In the genomic region with DNA sequence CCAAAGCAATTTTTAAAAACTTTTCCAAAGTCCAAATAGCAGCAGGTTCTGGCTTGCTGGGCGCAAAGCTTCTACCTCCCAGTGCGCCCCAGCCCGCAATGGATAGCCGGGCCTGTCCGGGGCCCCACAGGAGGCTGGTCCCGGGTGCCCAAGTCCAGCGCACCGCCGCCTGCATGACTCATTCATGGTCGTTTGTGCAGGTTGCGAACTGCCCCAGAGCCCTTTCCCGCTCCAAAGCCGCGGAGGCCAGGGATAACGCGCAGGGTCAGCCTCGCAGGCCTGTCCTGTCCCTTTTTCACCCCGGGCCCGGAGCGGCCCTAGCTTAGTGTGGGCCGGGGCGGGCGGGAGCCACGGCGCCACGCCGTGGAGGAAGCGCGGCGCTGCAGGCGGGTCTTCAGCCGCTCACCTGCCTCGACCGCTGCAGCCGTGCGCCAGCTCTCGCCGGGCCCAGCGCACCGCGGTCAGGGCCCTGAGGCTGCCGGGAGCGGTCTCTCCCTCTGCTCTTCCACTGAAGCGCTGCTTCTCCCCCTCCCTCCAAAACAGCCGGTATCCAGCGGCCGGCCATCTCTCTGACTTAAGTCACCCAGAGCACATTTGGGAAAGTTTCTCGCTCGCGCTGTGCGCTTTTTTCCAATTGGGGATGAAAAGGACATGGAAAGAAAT, we compare ENCODE assay signal across 1 cellular context.
A peak's percentile ranks its signal among the peaks of the same experiment; 100 is the strongest.
TF ChIP-seq lines count a peak whose summit lies in the region.

No MANE protein-coding gene starts in this region.

TF ChIP-seq in HepG2, 621 proteins besides CTCF, POLR2A, EP300 and RAD21 (continued from another document and continues in another):
- TF ChIP-seq, protein P1, sequence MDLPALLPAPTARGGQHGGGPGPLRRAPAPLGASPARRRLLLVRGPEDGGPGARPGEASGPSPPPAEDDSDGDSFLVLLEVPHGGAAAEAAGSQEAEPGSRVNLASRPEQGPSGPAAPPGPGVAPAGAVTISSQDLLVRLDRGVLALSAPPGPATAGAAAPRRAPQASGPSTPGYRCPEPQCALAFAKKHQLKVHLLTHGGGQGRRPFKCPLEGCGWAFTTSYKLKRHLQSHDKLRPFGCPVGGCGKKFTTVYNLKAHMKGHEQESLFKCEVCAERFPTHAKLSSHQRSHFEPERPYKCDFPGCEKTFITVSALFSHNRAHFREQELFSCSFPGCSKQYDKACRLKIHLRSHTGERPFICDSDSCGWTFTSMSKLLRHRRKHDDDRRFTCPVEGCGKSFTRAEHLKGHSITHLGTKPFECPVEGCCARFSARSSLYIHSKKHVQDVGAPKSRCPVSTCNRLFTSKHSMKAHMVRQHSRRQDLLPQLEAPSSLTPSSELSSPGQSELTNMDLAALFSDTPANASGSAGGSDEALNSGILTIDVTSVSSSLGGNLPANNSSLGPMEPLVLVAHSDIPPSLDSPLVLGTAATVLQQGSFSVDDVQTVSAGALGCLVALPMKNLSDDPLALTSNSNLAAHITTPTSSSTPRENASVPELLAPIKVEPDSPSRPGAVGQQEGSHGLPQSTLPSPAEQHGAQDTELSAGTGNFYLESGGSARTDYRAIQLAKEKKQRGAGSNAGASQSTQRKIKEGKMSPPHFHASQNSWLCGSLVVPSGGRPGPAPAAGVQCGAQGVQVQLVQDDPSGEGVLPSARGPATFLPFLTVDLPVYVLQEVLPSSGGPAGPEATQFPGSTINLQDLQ (CRISPR knock-in tag; IDR thresholded peaks at IDR 0.05) = no peak
- TF ChIP-seq, protein P2, sequence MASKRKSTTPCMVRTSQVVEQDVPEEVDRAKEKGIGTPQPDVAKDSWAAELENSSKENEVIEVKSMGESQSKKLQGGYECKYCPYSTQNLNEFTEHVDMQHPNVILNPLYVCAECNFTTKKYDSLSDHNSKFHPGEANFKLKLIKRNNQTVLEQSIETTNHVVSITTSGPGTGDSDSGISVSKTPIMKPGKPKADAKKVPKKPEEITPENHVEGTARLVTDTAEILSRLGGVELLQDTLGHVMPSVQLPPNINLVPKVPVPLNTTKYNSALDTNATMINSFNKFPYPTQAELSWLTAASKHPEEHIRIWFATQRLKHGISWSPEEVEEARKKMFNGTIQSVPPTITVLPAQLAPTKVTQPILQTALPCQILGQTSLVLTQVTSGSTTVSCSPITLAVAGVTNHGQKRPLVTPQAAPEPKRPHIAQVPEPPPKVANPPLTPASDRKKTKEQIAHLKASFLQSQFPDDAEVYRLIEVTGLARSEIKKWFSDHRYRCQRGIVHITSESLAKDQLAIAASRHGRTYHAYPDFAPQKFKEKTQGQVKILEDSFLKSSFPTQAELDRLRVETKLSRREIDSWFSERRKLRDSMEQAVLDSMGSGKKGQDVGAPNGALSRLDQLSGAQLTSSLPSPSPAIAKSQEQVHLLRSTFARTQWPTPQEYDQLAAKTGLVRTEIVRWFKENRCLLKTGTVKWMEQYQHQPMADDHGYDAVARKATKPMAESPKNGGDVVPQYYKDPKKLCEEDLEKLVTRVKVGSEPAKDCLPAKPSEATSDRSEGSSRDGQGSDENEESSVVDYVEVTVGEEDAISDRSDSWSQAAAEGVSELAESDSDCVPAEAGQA (IDR thresholded peaks at IDR 0.05; ENCODE audit: low read depth) = no peak
- TF ChIP-seq, protein P2 (CRISPR knock-in tag; IDR thresholded peaks at IDR 0.05; ENCODE audit: borderline replicate concordance) = no peak
- TF ChIP-seq DNMT3B (CRISPR knock-in tag; conservative IDR thresholded peaks at IDR 0.05) (no peak), ELF4 (CRISPR knock-in tag; IDR thresholded peaks at IDR 0.05; ENCODE audit: borderline replicate concordance) (no peak), GFI1 (CRISPR knock-in tag; IDR thresholded peaks at IDR 0.05; ENCODE audit: borderline replicate concordance) (peak; percentile 55; the same call in 1 of the 2 replicates), FOXA3 (CRISPR knock-in tag; IDR thresholded peaks at IDR 0.05) (no peak), ZNF292 (CRISPR knock-in tag; IDR thresholded peaks at IDR 0.05; ENCODE audit: borderline replicate concordance, low read depth) (no peak), REXO4 (CRISPR knock-in tag; IDR thresholded peaks at IDR 0.05; ENCODE audit: borderline replicate concordance) (no peak), RFX5 (IDR thresholded peaks at IDR 0.05; ENCODE audit: low read depth, low read length) (no peak), ZNF672 (CRISPR knock-in tag; IDR thresholded peaks at IDR 0.05) (no peak), ZNF619 (CRISPR knock-in tag; IDR thresholded peaks at IDR 0.05) (no peak), HDAC2 (CRISPR knock-in tag; IDR thresholded peaks at IDR 0.05) (no peak), HDAC1 (CRISPR knock-in tag; IDR thresholded peaks at IDR 0.05) (peak; percentile 38; the same call in 1 of the 2 replicates), MED1 (CRISPR knock-in tag; IDR thresholded peaks at IDR 0.05) (0 out of 2 replicates have a peak, but pooled peaks have one; percentile 31), RBAK (CRISPR knock-in tag; IDR thresholded peaks at IDR 0.05) (no peak), ZNF343 (CRISPR knock-in tag; IDR thresholded peaks at IDR 0.05) (no peak), ISL2 (CRISPR knock-in tag; IDR thresholded peaks at IDR 0.05) (0 out of 2 replicates have a peak, but pooled peaks have one; percentile 26), ZNF720 (CRISPR knock-in tag; IDR thresholded peaks at IDR 0.05) (no peak), NKX3-1 (CRISPR knock-in tag; IDR thresholded peaks at IDR 0.05) (no peak), STAG1 (CRISPR knock-in tag; IDR thresholded peaks at IDR 0.05) (peak; percentile 83), ZFAT (CRISPR knock-in tag; conservative IDR thresholded peaks at IDR 0.05) (no peak), GATAD1 (CRISPR knock-in tag; IDR thresholded peaks at IDR 0.05) (no peak), GLI4 (CRISPR knock-in tag; IDR thresholded peaks at IDR 0.05; ENCODE audit: borderline replicate concordance) (no peak), ZNF780A (CRISPR knock-in tag; IDR thresholded peaks at IDR 0.05) (no peak)
- TF ChIP-seq, protein P3, sequence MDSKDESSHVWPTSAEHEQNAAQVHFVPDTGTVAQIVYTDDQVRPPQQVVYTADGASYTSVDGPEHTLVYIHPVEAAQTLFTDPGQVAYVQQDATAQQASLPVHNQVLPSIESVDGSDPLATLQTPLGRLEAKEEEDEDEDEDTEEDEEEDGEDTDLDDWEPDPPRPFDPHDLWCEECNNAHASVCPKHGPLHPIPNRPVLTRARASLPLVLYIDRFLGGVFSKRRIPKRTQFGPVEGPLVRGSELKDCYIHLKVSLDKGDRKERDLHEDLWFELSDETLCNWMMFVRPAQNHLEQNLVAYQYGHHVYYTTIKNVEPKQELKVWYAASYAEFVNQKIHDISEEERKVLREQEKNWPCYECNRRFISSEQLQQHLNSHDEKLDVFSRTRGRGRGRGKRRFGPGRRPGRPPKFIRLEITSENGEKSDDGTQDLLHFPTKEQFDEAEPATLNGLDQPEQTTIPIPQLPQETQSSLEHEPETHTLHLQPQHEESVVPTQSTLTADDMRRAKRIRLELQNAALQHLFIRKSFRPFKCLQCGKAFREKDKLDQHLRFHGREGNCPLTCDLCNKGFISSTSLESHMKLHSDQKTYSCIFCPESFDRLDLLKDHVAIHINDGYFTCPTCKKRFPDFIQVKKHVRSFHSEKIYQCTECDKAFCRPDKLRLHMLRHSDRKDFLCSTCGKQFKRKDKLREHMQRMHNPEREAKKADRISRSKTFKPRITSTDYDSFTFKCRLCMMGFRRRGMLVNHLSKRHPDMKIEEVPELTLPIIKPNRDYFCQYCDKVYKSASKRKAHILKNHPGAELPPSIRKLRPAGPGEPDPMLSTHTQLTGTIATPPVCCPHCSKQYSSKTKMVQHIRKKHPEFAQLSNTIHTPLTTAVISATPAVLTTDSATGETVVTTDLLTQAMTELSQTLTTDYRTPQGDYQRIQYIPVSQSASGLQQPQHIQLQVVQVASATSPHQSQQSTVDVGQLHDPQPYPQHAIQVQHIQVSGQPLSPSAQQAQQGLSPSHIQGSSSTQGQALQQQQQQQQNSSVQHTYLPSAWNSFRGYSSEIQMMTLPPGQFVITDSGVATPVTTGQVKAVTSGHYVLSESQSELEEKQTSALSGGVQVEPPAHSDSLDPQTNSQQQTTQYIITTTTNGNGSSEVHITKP (CRISPR knock-in tag; IDR thresholded peaks at IDR 0.05; ENCODE audit: low read depth) = no peak
- TF ChIP-seq, protein P4, sequence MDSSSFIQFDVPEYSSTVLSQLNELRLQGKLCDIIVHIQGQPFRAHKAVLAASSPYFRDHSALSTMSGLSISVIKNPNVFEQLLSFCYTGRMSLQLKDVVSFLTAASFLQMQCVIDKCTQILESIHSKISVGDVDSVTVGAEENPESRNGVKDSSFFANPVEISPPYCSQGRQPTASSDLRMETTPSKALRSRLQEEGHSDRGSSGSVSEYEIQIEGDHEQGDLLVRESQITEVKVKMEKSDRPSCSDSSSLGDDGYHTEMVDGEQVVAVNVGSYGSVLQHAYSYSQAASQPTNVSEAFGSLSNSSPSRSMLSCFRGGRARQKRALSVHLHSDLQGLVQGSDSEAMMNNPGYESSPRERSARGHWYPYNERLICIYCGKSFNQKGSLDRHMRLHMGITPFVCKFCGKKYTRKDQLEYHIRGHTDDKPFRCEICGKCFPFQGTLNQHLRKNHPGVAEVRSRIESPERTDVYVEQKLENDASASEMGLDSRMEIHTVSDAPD (CRISPR knock-in tag; IDR thresholded peaks at IDR 0.05) = no peak
- TF ChIP-seq, protein P5, sequence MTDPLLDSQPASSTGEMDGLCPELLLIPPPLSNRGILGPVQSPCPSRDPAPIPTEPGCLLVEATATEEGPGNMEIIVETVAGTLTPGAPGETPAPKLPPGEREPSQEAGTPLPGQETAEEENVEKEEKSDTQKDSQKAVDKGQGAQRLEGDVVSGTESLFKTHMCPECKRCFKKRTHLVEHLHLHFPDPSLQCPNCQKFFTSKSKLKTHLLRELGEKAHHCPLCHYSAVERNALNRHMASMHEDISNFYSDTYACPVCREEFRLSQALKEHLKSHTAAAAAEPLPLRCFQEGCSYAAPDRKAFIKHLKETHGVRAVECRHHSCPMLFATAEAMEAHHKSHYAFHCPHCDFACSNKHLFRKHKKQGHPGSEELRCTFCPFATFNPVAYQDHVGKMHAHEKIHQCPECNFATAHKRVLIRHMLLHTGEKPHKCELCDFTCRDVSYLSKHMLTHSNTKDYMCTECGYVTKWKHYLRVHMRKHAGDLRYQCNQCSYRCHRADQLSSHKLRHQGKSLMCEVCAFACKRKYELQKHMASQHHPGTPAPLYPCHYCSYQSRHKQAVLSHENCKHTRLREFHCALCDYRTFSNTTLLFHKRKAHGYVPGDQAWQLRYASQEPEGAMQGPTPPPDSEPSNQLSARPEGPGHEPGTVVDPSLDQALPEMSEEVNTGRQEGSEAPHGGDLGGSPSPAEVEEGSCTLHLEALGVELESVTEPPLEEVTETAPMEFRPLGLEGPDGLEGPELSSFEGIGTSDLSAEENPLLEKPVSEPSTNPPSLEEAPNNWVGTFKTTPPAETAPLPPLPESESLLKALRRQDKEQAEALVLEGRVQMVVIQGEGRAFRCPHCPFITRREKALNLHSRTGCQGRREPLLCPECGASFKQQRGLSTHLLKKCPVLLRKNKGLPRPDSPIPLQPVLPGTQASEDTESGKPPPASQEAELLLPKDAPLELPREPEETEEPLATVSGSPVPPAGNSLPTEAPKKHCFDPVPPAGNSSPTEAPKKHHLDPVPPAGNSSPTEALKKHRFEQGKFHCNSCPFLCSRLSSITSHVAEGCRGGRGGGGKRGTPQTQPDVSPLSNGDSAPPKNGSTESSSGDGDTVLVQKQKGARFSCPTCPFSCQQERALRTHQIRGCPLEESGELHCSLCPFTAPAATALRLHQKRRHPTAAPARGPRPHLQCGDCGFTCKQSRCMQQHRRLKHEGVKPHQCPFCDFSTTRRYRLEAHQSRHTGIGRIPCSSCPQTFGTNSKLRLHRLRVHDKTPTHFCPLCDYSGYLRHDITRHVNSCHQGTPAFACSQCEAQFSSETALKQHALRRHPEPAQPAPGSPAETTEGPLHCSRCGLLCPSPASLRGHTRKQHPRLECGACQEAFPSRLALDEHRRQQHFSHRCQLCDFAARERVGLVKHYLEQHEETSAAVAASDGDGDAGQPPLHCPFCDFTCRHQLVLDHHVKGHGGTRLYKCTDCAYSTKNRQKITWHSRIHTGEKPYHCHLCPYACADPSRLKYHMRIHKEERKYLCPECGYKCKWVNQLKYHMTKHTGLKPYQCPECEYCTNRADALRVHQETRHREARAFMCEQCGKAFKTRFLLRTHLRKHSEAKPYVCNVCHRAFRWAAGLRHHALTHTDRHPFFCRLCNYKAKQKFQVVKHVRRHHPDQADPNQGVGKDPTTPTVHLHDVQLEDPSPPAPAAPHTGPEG (CRISPR knock-in tag; IDR thresholded peaks at IDR 0.05) = no peak
- TF ChIP-seq, protein P6, sequence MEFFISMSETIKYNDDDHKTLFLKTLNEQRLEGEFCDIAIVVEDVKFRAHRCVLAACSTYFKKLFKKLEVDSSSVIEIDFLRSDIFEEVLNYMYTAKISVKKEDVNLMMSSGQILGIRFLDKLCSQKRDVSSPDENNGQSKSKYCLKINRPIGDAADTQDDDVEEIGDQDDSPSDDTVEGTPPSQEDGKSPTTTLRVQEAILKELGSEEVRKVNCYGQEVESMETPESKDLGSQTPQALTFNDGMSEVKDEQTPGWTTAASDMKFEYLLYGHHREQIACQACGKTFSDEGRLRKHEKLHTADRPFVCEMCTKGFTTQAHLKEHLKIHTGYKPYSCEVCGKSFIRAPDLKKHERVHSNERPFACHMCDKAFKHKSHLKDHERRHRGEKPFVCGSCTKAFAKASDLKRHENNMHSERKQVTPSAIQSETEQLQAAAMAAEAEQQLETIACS (CRISPR knock-in tag; IDR thresholded peaks at IDR 0.05) = no peak
